ENCODE assay signal across 37 cellular contexts in the genomic region with DNA sequence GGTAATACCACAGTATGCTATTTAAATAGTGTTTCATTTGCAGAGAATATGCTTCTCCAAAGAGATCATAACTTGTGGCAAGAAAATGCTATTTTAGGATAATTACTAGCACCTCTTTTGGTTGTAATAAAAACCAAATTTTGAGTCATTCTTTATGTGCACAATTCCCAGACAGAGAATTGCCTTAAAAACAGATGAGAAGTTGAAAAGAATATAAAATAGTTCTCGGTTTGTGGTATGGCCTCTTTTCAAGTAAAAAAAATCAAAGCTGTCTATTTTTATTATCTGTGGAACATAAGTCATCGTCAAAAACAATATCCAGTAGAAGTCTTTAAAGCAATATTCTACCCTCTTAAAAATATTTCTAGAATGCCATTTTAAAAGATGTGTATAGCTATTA.
"Had no signal": no experiment of that assay in that cellular context is flagged by ENCODE, and none has a peak within 500 bp of the region (broad histone marks: within the 10 kb centered on the region; RNA-seq: fewer than 3 reads in every experiment).

No MANE protein-coding gene starts in this region.

- ATAC-seq: activated CD8-positive, alpha-beta memory T cell treated with anti-CD3 and anti-CD28 coated beads, Interleukin-2, amount 10 ng/mL, durations not matched to agents 7 days and 5 days; activated T-helper 17 cell treated with anti-CD3 and anti-CD28 coated beads, Interleukin-2, amount 50 U/mL, for 72 hours had no signal

- H3K4me2 ChIP-seq: PC-9 had no signal

- H3K4me3 Mint-ChIP-seq: activated B cell treated with CpG ODN at 0.5 μM for 24 hours; activated CD4-positive, alpha-beta memory T cell treated with anti-CD3 and anti-CD28 coated beads, Interleukin-2, amount 10 ng/mL, durations not matched to agents 7 days and 5 days; activated CD8-positive, alpha-beta memory T cell treated with anti-CD3 and anti-CD28 coated beads, Interleukin-2, amount 10 ng/mL, durations not matched to agents 7 days and 5 days; activated naive CD8-positive, alpha-beta T cell treated with anti-CD3 and anti-CD28 coated beads for 36 hours; activated T-helper 17 cell treated with anti-CD3 and anti-CD28 coated beads, Interleukin-2, amount 50 U/mL, for 72 hours; central memory CD8-positive, alpha-beta T cell had no signal

- H3K4me3 ChIP-seq: cardiac muscle cell, PC-9 had no signal

- H2AFZ ChIP-seq: PC-9 had no signal

- H3K27me3 Mint-ChIP-seq: activated B cell treated with CpG ODN at 0.5 μM for 24 hours; activated CD4-positive, alpha-beta memory T cell treated with anti-CD3 and anti-CD28 coated beads, Interleukin-2, amount 10 ng/mL, durations not matched to agents 7 days and 5 days; activated CD8-positive, alpha-beta memory T cell treated with anti-CD3 and anti-CD28 coated beads, Interleukin-2, amount 10 ng/mL, durations not matched to agents 7 days and 5 days; activated naive CD8-positive, alpha-beta T cell treated with anti-CD3 and anti-CD28 coated beads for 36 hours; central memory CD8-positive, alpha-beta T cell had no signal

- H3K27ac ChIP-seq: cardiac muscle cell, PC-9, VCaP had no signal

- DNase-seq: activated B cell treated with CpG ODN at 0.5 μM for 24 hours; activated CD4-positive, alpha-beta memory T cell treated with anti-CD3 and anti-CD28 coated beads, Interleukin-2, amount 10 ng/mL, durations not matched to agents 7 days and 5 days; activated CD4-positive, alpha-beta T cell treated with anti-CD3 and anti-CD28 coated beads for 4 hours; activated CD4-positive, CD25-positive, alpha-beta regulatory T cell treated with anti-CD3 and anti-CD28 coated beads, Interleukin-2, amount 50 U/mL, for 72 hours; activated CD8-positive, alpha-beta memory T cell treated with anti-CD3 and anti-CD28 coated beads for 24 hours; activated CD8-positive, alpha-beta memory T cell treated with anti-CD3 and anti-CD28 coated beads, Interleukin-2, amount 10 ng/mL, durations not matched to agents 7 days and 5 days; activated CD8-positive, alpha-beta memory T cell treated with anti-CD3 and anti-CD28 coated beads, Interleukin-2, amount 50 U/mL, for 48 hours; activated effector memory CD4-positive, alpha-beta T cell treated with anti-CD3 and anti-CD28 coated beads, Interleukin-2, amount 50 U/mL, for 16 hours; activated naive CD4-positive, alpha-beta T cell; activated naive CD4-positive, alpha-beta T cell treated with anti-CD3 and anti-CD28 coated beads, Interleukin-2, amount 50 U/mL, for 16 hours; activated naive CD8-positive, alpha-beta T cell treated with anti-CD3 and anti-CD28 coated beads for 36 hours; activated T-cell treated with anti-CD3 and anti-CD28 coated beads, Interleukin-2, amount 50 U/mL, for 48 hours; amniotic stem cell; aorta; Kasumi-1; MM.1S; MV-4-11; NCI-H1092; NCI-H1436 treated with DMSO at 0.1 percent for 48 hours; NCI-H1694 treated with DMSO at 0.1 percent for 48 hours; NCI-H2029; NCI-H2171; NCI-H510A; NCI-H526; NCI-H748 treated with DMSO at 0.1 percent for 48 hours; NK-92 treated with Interleukin-12 subunit alpha and Interleukin-12 subunit beta, amount 100 ng/mL, for 24 hours; PC-9; Right ventricle myocardium superior; SW 1271; T-helper 1 cell; T-helper 2 cell; T-helper 9 cell had no signal

- H3K27ac Mint-ChIP-seq: activated B cell treated with CpG ODN at 0.5 μM for 24 hours; activated CD4-positive, alpha-beta memory T cell treated with anti-CD3 and anti-CD28 coated beads, Interleukin-2, amount 10 ng/mL, durations not matched to agents 7 days and 5 days; activated CD8-positive, alpha-beta memory T cell treated with anti-CD3 and anti-CD28 coated beads, Interleukin-2, amount 10 ng/mL, durations not matched to agents 7 days and 5 days; activated naive CD8-positive, alpha-beta T cell treated with anti-CD3 and anti-CD28 coated beads for 36 hours; activated T-helper 17 cell treated with anti-CD3 and anti-CD28 coated beads, Interleukin-2, amount 50 U/mL, for 72 hours had no signal

- H3K27me3 ChIP-seq: cardiac muscle cell had no signal

- H3K36me3 Mint-ChIP-seq: activated CD8-positive, alpha-beta memory T cell treated with anti-CD3 and anti-CD28 coated beads, Interleukin-2, amount 10 ng/mL, durations not matched to agents 7 days and 5 days; activated naive CD8-positive, alpha-beta T cell treated with anti-CD3 and anti-CD28 coated beads for 36 hours had no signal

- H3K9me3 Mint-ChIP-seq: activated B cell treated with CpG ODN at 0.5 μM for 24 hours; activated CD4-positive, alpha-beta memory T cell treated with anti-CD3 and anti-CD28 coated beads, Interleukin-2, amount 10 ng/mL, durations not matched to agents 7 days and 5 days; activated T-helper 17 cell treated with anti-CD3 and anti-CD28 coated beads, Interleukin-2, amount 50 U/mL, for 72 hours had no signal

- H3K36me3 ChIP-seq: cardiac muscle cell had no signal

- FAIRE-seq: RCC 7860 had no signal

- H3K4me1 Mint-ChIP-seq: activated B cell treated with CpG ODN at 0.5 μM for 24 hours; activated CD4-positive, alpha-beta memory T cell treated with anti-CD3 and anti-CD28 coated beads, Interleukin-2, amount 10 ng/mL, durations not matched to agents 7 days and 5 days; activated CD8-positive, alpha-beta memory T cell treated with anti-CD3 and anti-CD28 coated beads, Interleukin-2, amount 10 ng/mL, durations not matched to agents 7 days and 5 days; activated naive CD8-positive, alpha-beta T cell treated with anti-CD3 and anti-CD28 coated beads for 36 hours; activated T-helper 17 cell treated with anti-CD3 and anti-CD28 coated beads, Interleukin-2, amount 50 U/mL, for 72 hours; central memory CD8-positive, alpha-beta T cell had no signal
